8 cellular contexts compared by ENCODE assay signal in the genomic region with DNA sequence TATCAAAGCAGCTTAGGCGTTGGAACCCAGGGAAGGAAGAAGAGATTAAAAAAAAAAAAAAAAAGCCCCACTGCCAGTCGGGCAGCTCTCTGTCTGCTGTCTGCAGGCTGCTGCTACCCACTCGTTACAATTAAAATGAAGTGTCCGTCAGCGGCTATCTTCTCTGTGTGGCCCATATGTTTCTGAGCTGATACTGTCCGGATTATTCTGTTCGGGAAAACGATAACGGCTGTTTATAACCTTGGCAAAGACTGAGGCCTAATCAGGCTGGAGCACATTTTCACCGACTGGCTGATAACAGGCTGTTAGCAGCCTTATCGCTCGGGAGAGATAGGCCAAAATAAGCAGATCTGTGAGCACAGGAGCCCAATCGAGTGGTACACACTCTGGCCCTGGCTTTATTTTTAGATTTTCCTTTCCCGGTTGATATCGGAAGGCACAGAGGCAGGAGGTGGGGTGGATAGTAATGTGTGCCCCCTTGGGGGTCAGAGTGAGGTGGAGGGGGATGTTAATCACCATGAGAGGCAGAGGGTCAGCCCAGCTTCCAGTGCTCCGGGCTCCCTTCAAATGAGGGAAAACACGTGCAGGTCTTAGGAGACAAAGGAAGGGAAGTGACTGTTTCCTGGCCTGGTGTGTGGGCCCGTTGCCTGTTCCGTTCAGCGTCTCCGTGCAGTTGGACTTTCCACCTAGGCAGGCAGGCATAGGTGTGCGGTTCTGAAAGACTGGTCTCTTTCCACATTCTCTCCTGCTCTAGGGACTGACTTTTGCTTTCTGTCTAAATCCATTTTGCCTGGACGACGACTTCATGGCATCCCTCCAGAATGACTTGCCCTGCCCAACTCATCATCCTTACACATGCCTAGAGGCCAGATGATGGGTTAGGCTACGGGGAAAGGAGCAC.
DNase-seq lines count a peak whose midpoint lies in the region; ATAC-seq and TF ChIP-seq lines count a peak whose summit lies in the region.
"Had no signal": no experiment of that assay in that cellular context is flagged by ENCODE, and none has a peak within 500 bp of the region (broad histone marks: within the 10 kb centered on the region; RNA-seq: fewer than 3 reads in every experiment).

No MANE protein-coding gene starts in this region.

- H3K4me1 ChIP-seq in mesodermal cell (ENCODE audit: control insufficient read depth, insufficient read depth, low read length, poor library complexity, severe bottlenecking) (peaks cover 10% of the 10 kb centered on the region), MM.1S (ENCODE audit: low read length) (peaks cover 16% of the 10 kb centered on the region)

- no peak overlapping the region for H2AFZ ChIP-seq in MM.1S (ENCODE audit: low read length)

- H3K9ac ChIP-seq in MM.1S (ENCODE audit: low read length) = no peak overlapping the region

- H3K4me3 ChIP-seq in epithelial cell of esophagus (ENCODE audit: low read length) = no peak overlapping the region
- H3K4me3 ChIP-seq in mesodermal cell (ENCODE audit: extremely low read depth, insufficient read depth, low read length, poor library complexity, severe bottlenecking) = no peak overlapping the region
- no peak overlapping the region for H3K4me3 ChIP-seq in MM.1S (ENCODE audit: low read length)

- H3K36me3 ChIP-seq in mesodermal cell (ENCODE audit: control insufficient read depth, insufficient read depth, low read length) = no peaks in the 10 kb centered on the region
- H3K36me3 ChIP-seq in MM.1S (replicated peaks; ENCODE audit: insufficient read depth, low read length) = no peaks in the 10 kb centered on the region

- DNase-seq in RPMI7951 (ENCODE audit: low read depth) = peak; percentile 65
- DNase-seq in epithelial cell of esophagus (ENCODE audit: low read depth) = peak; percentile 57
- DNase-seq in type B pancreatic cell (ENCODE audit: extremely low spot score, unreplicated experiment) = no peak
- DNase-seq in SHP77 (lab: John Stamatoyannopoulos, UW) = no peak
- DNase-seq in MM.1S = no peak
- DNase-seq: stimulated activated CD4-positive, alpha-beta T cell treated with anti-CD3 and anti-CD28 coated beads, Interleukin-4, amount 100 ng/mL, for 24 hours had no signal

- no peaks in the 10 kb centered on the region for H4K20me1 ChIP-seq in MM.1S (ENCODE audit: insufficient read depth, low read length)

- peaks cover 58% of the 10 kb centered on the region for H3K4me1 Mint-ChIP-seq in type B pancreatic cell (ENCODE audit: unreplicated experiment)

- H3K9me3 ChIP-seq in mesodermal cell (ENCODE audit: control insufficient read depth, low read length) (no peaks in the 10 kb centered on the region), MM.1S (replicated peaks; ENCODE audit: insufficient read depth, low read length) (no peaks in the 10 kb centered on the region)

- no peak for ATAC-seq in GM21825 (IDR thresholded peaks at IDR 0.05; ENCODE audit: unreplicated experiment)

- no peaks in the 10 kb centered on the region for H3K79me2 ChIP-seq in MM.1S (ENCODE audit: low read length)

- no peaks in the 10 kb centered on the region for H3K27me3 Mint-ChIP-seq in type B pancreatic cell

- no peaks in the 10 kb centered on the region for H3K27me3 ChIP-seq in MM.1S (replicated peaks; ENCODE audit: insufficient read depth, low read length)

- TF ChIP-seq CTCF in epithelial cell of esophagus (IDR thresholded peaks at IDR 0.05; ENCODE audit: insufficient read depth, low read depth, low read length, missing control alignments) (no peak), type B pancreatic cell (conservative IDR thresholded peaks at IDR 0.05) (no peak), MM.1S (IDR thresholded peaks at IDR 0.05; ENCODE audit: low read length) (no peak)

- H3K36me3 Mint-ChIP-seq in type B pancreatic cell = peaks cover 38% of the 10 kb centered on the region

- H3K9me3 Mint-ChIP-seq in type B pancreatic cell = no peaks in the 10 kb centered on the region

- 75 to 76% methylated on average over 21 to 23 of the region's 25 CpGs for WGBS in mesodermal cell (ENCODE audit: insufficient coverage in 2 of 2), 2 experiments

- H3K4me2 ChIP-seq in MM.1S (ENCODE audit: low read depth, low read length) = no peak overlapping the region

- H3K27ac ChIP-seq in mesodermal cell (ENCODE audit: low read depth, low read length, severe bottlenecking) = peak overlapping the region; percentile 62
- H3K27ac ChIP-seq in MM.1S (ENCODE audit: low read length) = no peak overlapping the region

- H3K27ac Mint-ChIP-seq in type B pancreatic cell = peak overlapping the region; percentile 76

- H3K4me3 Mint-ChIP-seq in type B pancreatic cell = peak overlapping the region; percentile 18

- H3F3A ChIP-seq in MM.1S (ENCODE audit: insufficient read depth, low read length) = peaks cover 8% of the 10 kb centered on the region

- no peaks in the 10 kb centered on the region for H3K9me2 ChIP-seq in MM.1S (replicated peaks; ENCODE audit: insufficient read depth, low read length)

Comparison
In these comparisons a context has a peak if more than half of its experiments do, and no peak if none do; other contexts are left out.
1. DNase-seq: peak in RPMI7951 (single experiment) and epithelial cell of esophagus (single experiment); none in type B pancreatic cell (single experiment), SHP77 (0 of 2) and MM.1S (single experiment).